ENCODE assay signal across 31 cellular contexts in the genomic region with DNA sequence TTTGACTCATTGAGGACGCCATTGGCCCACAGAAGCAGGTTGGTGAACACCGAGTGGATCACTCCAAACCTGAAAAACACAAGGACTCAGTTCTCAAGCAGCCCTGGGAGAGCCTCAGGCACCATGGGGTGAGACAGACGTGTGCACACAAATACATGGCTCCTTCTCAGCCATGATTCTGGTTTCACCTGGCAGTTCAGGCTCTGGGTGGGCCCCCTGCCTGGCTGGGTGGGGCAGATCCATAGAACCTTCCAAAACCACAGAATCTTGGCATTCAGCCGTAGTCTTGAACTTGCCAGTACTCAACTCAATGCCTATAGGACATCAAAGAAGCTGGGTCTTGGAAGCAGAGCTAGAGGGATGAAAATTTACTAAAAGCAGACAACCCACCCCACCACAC. TPM values are rescaled to one million over a fixed set of nuclear protein-coding genes. Genes with fewer than 3 reads are reported as not detected.
"Had no signal": no experiment of that assay in that cellular context is flagged by ENCODE, and none has a peak within 500 bp of the region (broad histone marks: within the 10 kb centered on the region; RNA-seq: fewer than 3 reads in every experiment).

No MANE protein-coding gene starts in this region.

- H3K36me3 Mint-ChIP-seq: activated CD4-positive, alpha-beta memory T cell treated with anti-CD3 and anti-CD28 coated beads for 36 hours; activated CD8-positive, alpha-beta memory T cell treated with anti-CD3 and anti-CD28 coated beads, Interleukin-2, amount 10 ng/mL, durations not matched to agents 7 days and 5 days; activated naive CD4-positive, alpha-beta T cell treated with anti-CD3 and anti-CD28 coated beads, Interleukin-2, amount 10 ng/mL, durations not matched to agents 7 days and 5 days; activated naive CD4-positive, alpha-beta T cell treated with anti-CD3 and anti-CD28 coated beads, Interleukin-2, amount 50 U/mL, for 72 hours; activated naive CD8-positive, alpha-beta T cell treated with anti-CD3 and anti-CD28 coated beads, Interleukin-2, amount 10 ng/mL, durations not matched to agents 7 days and 5 days had no signal

- H3K4me3 Mint-ChIP-seq: activated CD4-positive, alpha-beta memory T cell treated with anti-CD3 and anti-CD28 coated beads for 36 hours; activated CD4-positive, alpha-beta T cell treated with anti-CD3 and anti-CD28 coated beads for 36 hours; activated CD4-positive, alpha-beta T cell treated with anti-CD3 and anti-CD28 coated beads, Interleukin-2, amount 10 ng/mL, durations not matched to agents 24 days and 14 days; activated CD8-positive, alpha-beta memory T cell treated with anti-CD3 and anti-CD28 coated beads, Interleukin-2, amount 10 ng/mL, durations not matched to agents 7 days and 5 days; activated CD8-positive, alpha-beta T cell treated with anti-CD3 and anti-CD28 coated beads, Interleukin-2, amount 10 ng/mL, durations not matched to agents 7 days and 5 days; activated naive CD4-positive, alpha-beta T cell treated with anti-CD3 and anti-CD28 coated beads, Interleukin-2, amount 10 ng/mL, durations not matched to agents 7 days and 5 days; activated naive CD8-positive, alpha-beta T cell treated with anti-CD3 and anti-CD28 coated beads, Interleukin-2, amount 10 ng/mL, durations not matched to agents 7 days and 5 days; activated T-cell treated with anti-CD3 and anti-CD28 coated beads, Interleukin-2, amount 50 U/mL, for 24 hours; activated T-cell treated with anti-CD3 and anti-CD28 coated beads, Interleukin-2, amount 50 U/mL, for 72 hours; effector memory CD8-positive, alpha-beta T cell had no signal

- H3K4me1 ChIP-seq: esophagus muscularis mucosa, foreskin keratinocyte, gastrocnemius medialis, heart left ventricle had no signal

- H3K27me3 ChIP-seq: brain microvascular endothelial cell, gastrocnemius medialis had no signal

- H3K9me3 Mint-ChIP-seq: activated CD4-positive, alpha-beta T cell treated with anti-CD3 and anti-CD28 coated beads, Interleukin-2, amount 10 ng/mL, durations not matched to agents 24 days and 14 days; activated naive CD4-positive, alpha-beta T cell treated with anti-CD3 and anti-CD28 coated beads, Interleukin-2, amount 10 ng/mL, durations not matched to agents 7 days and 5 days; activated naive CD4-positive, alpha-beta T cell treated with anti-CD3 and anti-CD28 coated beads, Interleukin-2, amount 50 U/mL, for 72 hours; activated naive CD8-positive, alpha-beta T cell treated with anti-CD3 and anti-CD28 coated beads, Interleukin-2, amount 10 ng/mL, durations not matched to agents 7 days and 5 days; activated T-cell treated with anti-CD3 and anti-CD28 coated beads, Interleukin-2, amount 50 U/mL, for 24 hours; activated T-cell treated with anti-CD3 and anti-CD28 coated beads, Interleukin-2, amount 50 U/mL, for 72 hours; effector memory CD8-positive, alpha-beta T cell had no signal

- H3K4me3 ChIP-seq: esophagus muscularis mucosa, gastrocnemius medialis, heart left ventricle had no signal

- DNase-seq: activated CD4-positive, alpha-beta memory T cell treated with anti-CD3 and anti-CD28 coated beads for 36 hours; activated CD4-positive, alpha-beta T cell treated with anti-CD3 and anti-CD28 coated beads for 36 hours; activated CD4-positive, alpha-beta T cell treated with anti-CD3 and anti-CD28 coated beads, Interleukin-2, amount 10 ng/mL, durations not matched to agents 24 days and 14 days; activated CD4-positive, CD25-positive, alpha-beta regulatory T cell; activated CD4-positive, CD25-positive, alpha-beta regulatory T cell treated with anti-CD3 and anti-CD28 coated beads, Interleukin-2, amount 50 U/mL, for 72 hours; activated CD8-positive, alpha-beta memory T cell treated with anti-CD3 and anti-CD28 coated beads, Interleukin-2, amount 10 ng/mL, durations not matched to agents 7 days and 5 days; activated CD8-positive, alpha-beta memory T cell treated with anti-CD3 and anti-CD28 coated beads, Interleukin-2, amount 50 U/mL, for 4 hours; activated CD8-positive, alpha-beta T cell treated with anti-CD3 and anti-CD28 coated beads, Interleukin-2, amount 10 ng/mL, durations not matched to agents 7 days and 5 days; activated gamma-delta T cell; activated naive CD4-positive, alpha-beta T cell; activated naive CD4-positive, alpha-beta T cell treated with anti-CD3 and anti-CD28 coated beads, Interleukin-2, amount 10 ng/mL, durations not matched to agents 7 days and 5 days; activated naive CD8-positive, alpha-beta T cell treated with anti-CD3 and anti-CD28 coated beads, Interleukin-2, amount 10 ng/mL, durations not matched to agents 7 days and 5 days; activated T-cell treated with anti-CD3 and anti-CD28 coated beads, Interleukin-2, amount 50 U/mL, for 24 hours; activated T-cell treated with anti-CD3 and anti-CD28 coated beads, Interleukin-2, amount 50 U/mL, for 72 hours; brain microvascular endothelial cell; caudate nucleus; cortex of kidney; dermis blood vessel endothelial cell; effector CD4-positive, alpha-beta T cell; effector memory CD8-positive, alpha-beta T cell; foreskin keratinocyte; gastrocnemius medialis; glutamatergic neuron; heart left ventricle; T-helper 2 cell had no signal

- H3K4me1 Mint-ChIP-seq: activated CD4-positive, alpha-beta T cell treated with anti-CD3 and anti-CD28 coated beads for 36 hours; activated CD4-positive, alpha-beta T cell treated with anti-CD3 and anti-CD28 coated beads, Interleukin-2, amount 10 ng/mL, durations not matched to agents 24 days and 14 days; activated CD8-positive, alpha-beta memory T cell treated with anti-CD3 and anti-CD28 coated beads, Interleukin-2, amount 10 ng/mL, durations not matched to agents 7 days and 5 days; activated naive CD4-positive, alpha-beta T cell treated with anti-CD3 and anti-CD28 coated beads, Interleukin-2, amount 10 ng/mL, durations not matched to agents 7 days and 5 days; activated naive CD8-positive, alpha-beta T cell treated with anti-CD3 and anti-CD28 coated beads, Interleukin-2, amount 10 ng/mL, durations not matched to agents 7 days and 5 days had no signal

- H3K27ac ChIP-seq: brain microvascular endothelial cell, esophagus muscularis mucosa, foreskin keratinocyte, gastrocnemius medialis, heart left ventricle had no signal

- H3K9me3 ChIP-seq: esophagus muscularis mucosa, gastrocnemius medialis, heart left ventricle had no signal

- H3K27ac Mint-ChIP-seq: activated CD4-positive, alpha-beta memory T cell treated with anti-CD3 and anti-CD28 coated beads for 36 hours; activated CD4-positive, alpha-beta T cell treated with anti-CD3 and anti-CD28 coated beads for 36 hours; activated CD4-positive, alpha-beta T cell treated with anti-CD3 and anti-CD28 coated beads, Interleukin-2, amount 10 ng/mL, durations not matched to agents 24 days and 14 days; activated CD8-positive, alpha-beta memory T cell treated with anti-CD3 and anti-CD28 coated beads, Interleukin-2, amount 10 ng/mL, durations not matched to agents 7 days and 5 days; activated CD8-positive, alpha-beta T cell treated with anti-CD3 and anti-CD28 coated beads, Interleukin-2, amount 10 ng/mL, durations not matched to agents 7 days and 5 days; activated naive CD4-positive, alpha-beta T cell treated with anti-CD3 and anti-CD28 coated beads, Interleukin-2, amount 10 ng/mL, durations not matched to agents 7 days and 5 days; activated naive CD4-positive, alpha-beta T cell treated with anti-CD3 and anti-CD28 coated beads, Interleukin-2, amount 50 U/mL, for 72 hours; activated naive CD8-positive, alpha-beta T cell treated with anti-CD3 and anti-CD28 coated beads, Interleukin-2, amount 10 ng/mL, durations not matched to agents 7 days and 5 days; activated T-cell treated with anti-CD3 and anti-CD28 coated beads, Interleukin-2, amount 50 U/mL, for 24 hours; activated T-cell treated with anti-CD3 and anti-CD28 coated beads, Interleukin-2, amount 50 U/mL, for 72 hours; effector memory CD8-positive, alpha-beta T cell had no signal

- H3K36me3 ChIP-seq: brain microvascular endothelial cell, esophagus muscularis mucosa, gastrocnemius medialis, heart left ventricle had no signal

- ATAC-seq: activated CD4-positive, alpha-beta T cell treated with anti-CD3 and anti-CD28 coated beads for 36 hours; activated CD8-positive, alpha-beta memory T cell treated with anti-CD3 and anti-CD28 coated beads, Interleukin-2, amount 10 ng/mL, durations not matched to agents 7 days and 5 days; activated CD8-positive, alpha-beta T cell treated with anti-CD3 and anti-CD28 coated beads, Interleukin-2, amount 10 ng/mL, durations not matched to agents 7 days and 5 days; activated naive CD4-positive, alpha-beta T cell treated with anti-CD3 and anti-CD28 coated beads, Interleukin-2, amount 50 U/mL, for 72 hours; activated T-cell treated with anti-CD3 and anti-CD28 coated beads, Interleukin-2, amount 50 U/mL, for 72 hours; effector memory CD8-positive, alpha-beta T cell; foreskin keratinocyte; gastrocnemius medialis; heart left ventricle had no signal

RNA-seq across cellular contexts. Expression of a gene that starts 24.2 kb away (rescaled TPM):
- total RNA-seq: activated CD4-positive, alpha-beta memory T cell treated with anti-CD3 and anti-CD28 coated beads for 36 hours; activated CD4-positive, alpha-beta T cell treated with anti-CD3 and anti-CD28 coated beads for 36 hours; activated CD4-positive, alpha-beta T cell treated with anti-CD3 and anti-CD28 coated beads, Interleukin-2, amount 10 ng/mL, durations not matched to agents 24 days and 14 days; activated CD8-positive, alpha-beta memory T cell treated with anti-CD3 and anti-CD28 coated beads for 36 hours; activated CD8-positive, alpha-beta memory T cell treated with anti-CD3 and anti-CD28 coated beads, Interleukin-2, amount 10 ng/mL, durations not matched to agents 7 days and 5 days; activated CD8-positive, alpha-beta T cell treated with anti-CD3 and anti-CD28 coated beads, Interleukin-2, amount 10 ng/mL, durations not matched to agents 7 days and 5 days; activated naive CD4-positive, alpha-beta T cell treated with anti-CD3 and anti-CD28 coated beads, Interleukin-2, amount 50 U/mL, for 72 hours; activated naive CD8-positive, alpha-beta T cell treated with anti-CD3 and anti-CD28 coated beads, Interleukin-2, amount 10 ng/mL, durations not matched to agents 7 days and 5 days; activated T-cell treated with anti-CD3 and anti-CD28 coated beads, Interleukin-2, amount 50 U/mL, for 72 hours; astrocyte; chondrocyte; dermis blood vessel endothelial cell; esophagus muscularis mucosa; foreskin keratinocyte; gastrocnemius medialis; heart left ventricle; T-helper 1 cell treated with Interleukin-12 subunit alpha and Interleukin-12 subunit beta and Interleukin-4 antibody, amounts not matched to agents 30 ng/mL and 1 ng/mL, for 36 hours had no signal
- polyA plus RNA-seq: foreskin keratinocyte, heart left ventricle had no signal
